ENCODE assay signal across 23 cellular contexts in genomic region chr1:13900583-13900982, GRCh38.
"Had no signal": no experiment of that assay in that cellular context is flagged by ENCODE, and none has a peak within 500 bp of the region (broad histone marks: within the 10 kb centered on the region; RNA-seq: fewer than 3 reads in every experiment).

No MANE protein-coding gene starts in this region.

- H3K36me3 Mint-ChIP-seq: T-cell had no signal

- ATAC-seq: activated CD8-positive, alpha-beta T cell treated with anti-CD3 and anti-CD28 coated beads, Interleukin-2, amount 10 ng/mL, durations not matched to agents 7 days and 5 days; activated T-cell treated with anti-CD3 and anti-CD28 coated beads, Interleukin-2, amount 50 U/mL, for 4 hours; body of pancreas; left colon; lower lobe of right lung; stimulated activated naive CD8-positive, alpha-beta T cell treated with anti-CD3 and anti-CD28 coated beads, Interleukin-15, Interleukin-2, amounts not matched to agents 100 U/mL and 50 U/mL, for 24 hours; T-cell had no signal

- DNase-seq: activated CD4-positive, alpha-beta T cell treated with anti-CD3 and anti-CD28 coated beads, Interleukin-2, amount 10 ng/mL, durations not matched to agents 7 days and 5 days; activated CD8-positive, alpha-beta memory T cell treated with anti-CD3 and anti-CD28 coated beads, Interleukin-2, amount 50 U/mL, for 4 hours; activated CD8-positive, alpha-beta T cell treated with anti-CD3 and anti-CD28 coated beads, Interleukin-2, amount 10 ng/mL, durations not matched to agents 7 days and 5 days; activated naive CD4-positive, alpha-beta T cell treated with anti-CD3 and anti-CD28 coated beads for 36 hours; activated T-cell treated with anti-CD3 and anti-CD28 coated beads, Interleukin-2, amount 50 U/mL, for 4 hours; body of pancreas; glutamatergic neuron; hypothalamus; islet precursor cell; left colon; lower lobe of right lung; midbrain; posterior cingulate gyrus; retina; stimulated activated naive CD8-positive, alpha-beta T cell treated with anti-CD3 and anti-CD28 coated beads, Interleukin-15, Interleukin-2, amounts not matched to agents 100 U/mL and 50 U/mL, for 24 hours; substantia nigra; T-cell; transverse colon; uterus had no signal

- H3K4me1 ChIP-seq: body of pancreas, lower lobe of right lung, transverse colon, uterus had no signal

- H3K27ac ChIP-seq: body of pancreas, coronary artery, lower lobe of right lung, transverse colon, uterus had no signal

- H3K27me3 ChIP-seq: body of pancreas, transverse colon, uterus had no signal

- H3K4me3 Mint-ChIP-seq: activated CD4-positive, alpha-beta T cell treated with anti-CD3 and anti-CD28 coated beads, Interleukin-2, amount 10 ng/mL, durations not matched to agents 7 days and 5 days; activated CD8-positive, alpha-beta T cell treated with anti-CD3 and anti-CD28 coated beads, Interleukin-2, amount 10 ng/mL, durations not matched to agents 7 days and 5 days; activated naive CD4-positive, alpha-beta T cell treated with anti-CD3 and anti-CD28 coated beads for 36 hours; activated T-cell treated with anti-CD3 and anti-CD28 coated beads, Interleukin-2, amount 50 U/mL, for 4 hours; central memory CD8-positive, alpha-beta T cell; nephron; T-cell had no signal

- H3K36me3 ChIP-seq: lower lobe of right lung, transverse colon, uterus had no signal

- H3K4me3 ChIP-seq: body of pancreas, coronary artery, lower lobe of right lung, skin epidermis, transverse colon, uterus had no signal

- H3K9me3 Mint-ChIP-seq: activated CD4-positive, alpha-beta T cell treated with anti-CD3 and anti-CD28 coated beads, Interleukin-2, amount 10 ng/mL, durations not matched to agents 7 days and 5 days; activated naive CD4-positive, alpha-beta T cell treated with anti-CD3 and anti-CD28 coated beads for 36 hours; central memory CD8-positive, alpha-beta T cell had no signal

- H3K27ac Mint-ChIP-seq: activated CD4-positive, alpha-beta T cell treated with anti-CD3 and anti-CD28 coated beads, Interleukin-2, amount 10 ng/mL, durations not matched to agents 7 days and 5 days; activated CD8-positive, alpha-beta T cell treated with anti-CD3 and anti-CD28 coated beads, Interleukin-2, amount 10 ng/mL, durations not matched to agents 7 days and 5 days; activated naive CD4-positive, alpha-beta T cell treated with anti-CD3 and anti-CD28 coated beads for 36 hours; nephron; T-cell had no signal

- H3K4me1 Mint-ChIP-seq: activated CD4-positive, alpha-beta T cell treated with anti-CD3 and anti-CD28 coated beads, Interleukin-2, amount 10 ng/mL, durations not matched to agents 7 days and 5 days; central memory CD8-positive, alpha-beta T cell; T-cell had no signal

- H3K9me3 ChIP-seq: body of pancreas, transverse colon, uterus had no signal
